ENCODE assay signal across 18 cellular contexts in genomic region chr2:188529710-188530109, GRCh38.
DNase-seq lines count a peak whose midpoint lies in the region; FAIRE-seq and TF ChIP-seq lines count a peak whose summit lies in the region.
"Had no signal": no experiment of that assay in that cellular context is flagged by ENCODE, and none has a peak within 500 bp of the region (broad histone marks: within the 10 kb centered on the region; RNA-seq: fewer than 3 reads in every experiment).

No MANE protein-coding gene starts in this region.

- TF ChIP-seq CTCF in BE2C (IDR thresholded peaks at IDR 0.05; ENCODE audit: low read depth, low read length) (no peak), HFF-Myc (IDR thresholded peaks at IDR 0.05; ENCODE audit: low read depth, low read length, missing control alignments) (no peak), fibroblast of mammary gland (conservative IDR thresholded peaks at IDR 0.05; ENCODE audit: control insufficient read depth, insufficient read depth, low read depth, low read length) (no peak)

- H3K4me1 ChIP-seq in BE2C: peaks cover 3% of the 10 kb centered on the region; the same call in 1 of the 2 replicates

- FAIRE-seq in GM19239 (lab: Jason Lieb, UNC): no peak
- FAIRE-seq: GM12892, GM18507 had no signal

- no peak for TF ChIP-seq POLR2A in erythroblast (IDR thresholded peaks at IDR 0.05; ENCODE audit: low read length)

- H3K27me3 ChIP-seq in BE2C: no peaks in the 10 kb centered on the region

- H3K36me3 ChIP-seq in BE2C: no peaks in the 10 kb centered on the region

- no peaks in the 10 kb centered on the region for H3K9me3 ChIP-seq in BE2C

- DNase-seq in BE2C: peak; percentile 26
- peak; percentile 14 for DNase-seq in HFF-Myc (ENCODE audit: extremely low read depth, low read depth)
- DNase-seq in SK-N-DZ (ENCODE audit: low spot score): peak; percentile 96
- peak; percentile 37 for DNase-seq in fibroblast of mammary gland (ENCODE audit: low read depth)
- no peak for DNase-seq in H4 (ENCODE audit: low spot score)
- DNase-seq in erythroblast (lab: John Stamatoyannopoulos, UW): no peak
- no peak for DNase-seq in GM19239 (ENCODE audit: insufficient read length, low spot score)
- DNase-seq: C1 segment of cervical spinal cord; CD4-positive, CD25-positive, alpha-beta regulatory T cell; CD8-positive, alpha-beta memory T cell; COR-L47; DMS 273 treated with DMSO at 0.1 percent for 48 hours; DMS79; GDM1; GOT3; H9 had no signal

- no peak overlapping the region for H3K4me3 ChIP-seq in BE2C (ENCODE audit: low read depth, low read length)
- H3K4me3 ChIP-seq in HFF-Myc (replicated peaks; ENCODE audit: low read depth, low read length): no peak overlapping the region
- H3K4me3 ChIP-seq in fibroblast of mammary gland (ENCODE audit: control insufficient read depth, low read depth, low read length): no peak overlapping the region

Comparison
In these comparisons a context has a peak if more than half of its experiments do, and no peak if none do; other contexts are left out.
1. DNase-seq: peak in BE2C (single experiment), HFF-Myc (single experiment), SK-N-DZ (single experiment) and fibroblast of mammary gland (single experiment); none in H4 (single experiment), erythroblast (0 of 2) and GM19239 (single experiment).